9 cellular contexts compared by ENCODE assay signal in genomic region chr16:68444058-68444657, GRCh38. TPM values are rescaled to one million over a fixed set of nuclear protein-coding genes. Genes with fewer than 3 reads are reported as not detected.
DNase-seq lines count a peak whose midpoint lies in the region; ATAC-seq and TF ChIP-seq lines count a peak whose summit lies in the region.
"Had no signal": no experiment of that assay in that cellular context is flagged by ENCODE, and none has a peak within 500 bp of the region (broad histone marks: within the 10 kb centered on the region; RNA-seq: fewer than 3 reads in every experiment).

No MANE protein-coding gene starts in this region.

- CTCF ChIA-PET in HEK293T (lab: Yijun Ruan, JAX), result interaction anchor here (0.8 kb wide), 1 partner anchor 146 kb away, joined by 3 read pairs; no protein-coding TSS in a partner anchor

- DNase-seq in AG08395 (ENCODE audit: low spot score) (peak; percentile 48), HEK293T (ENCODE audit: extremely low spot score) (peak; percentile 55), astrocyte of the hippocampus (ENCODE audit: low read depth, low spot score) (peak; percentile 77), left colon (peak in 1 of 2 donors; percentile 69), NCI-H187 treated with DMSO at 0.1 percent for 48 hours (lab: John Stamatoyannopoulos, UW) (no peak), cerebellar nuclear complex (lab: John Stamatoyannopoulos, UW) (no peak)
- no peak for DNase-seq in activated effector memory CD4-positive, alpha-beta T cell treated with anti-CD3 and anti-CD28 coated beads, Interleukin-2, amount 50 U/mL, for 16 hours
- no peak for DNase-seq in activated CD8-positive, alpha-beta memory T cell treated with anti-CD3 and anti-CD28 coated beads, Interleukin-2, amount 50 U/mL, for 4 hours
- DNase-seq: esophagus squamous epithelium had no signal

- peak; percentile 31 for ATAC-seq in left colon

- intact Hi-C loops in left colon (cut with DNase I, micrococcal nuclease), result no loop called here

- POLR2A ChIA-PET in HEK293T (lab: Yijun Ruan, JAX), result no interaction called here

TF ChIP-seq in HEK293T, 16 proteins besides CTCF, POLR2A, EP300 and RAD21:
- TF ChIP-seq SUZ12 (IDR thresholded peaks at IDR 0.05) (no peak), ZNF384 (IDR thresholded peaks at IDR 0.05) (no peak)
TF ChIP-seq in HEK293T: peak in this region for 0.

RNA-seq across cellular contexts. Expression of gene SMPD3, which starts 4.2 kb away (rescaled TPM):
- 10 to 100 TPM; 71.5 to 90.3 TPM for total RNA-seq in left colon

Comparison
In these comparisons a context has a peak if more than half of its experiments do, and no peak if none do; other contexts are left out.
1. DNase-seq: peak in AG08395 (single experiment), HEK293T (single experiment) and astrocyte of the hippocampus (single experiment); none in NCI-H187 treated with DMSO at 0.1 percent for 48 hours (single experiment), activated effector memory CD4-positive, alpha-beta T cell treated with anti-CD3 and anti-CD28 coated beads, Interleukin-2, amount 50 U/mL, for 16 hours (single experiment), activated CD8-positive, alpha-beta memory T cell treated with anti-CD3 and anti-CD28 coated beads, Interleukin-2, amount 50 U/mL, for 4 hours (single experiment) and cerebellar nuclear complex (0 of 2).